In the genomic region with DNA sequence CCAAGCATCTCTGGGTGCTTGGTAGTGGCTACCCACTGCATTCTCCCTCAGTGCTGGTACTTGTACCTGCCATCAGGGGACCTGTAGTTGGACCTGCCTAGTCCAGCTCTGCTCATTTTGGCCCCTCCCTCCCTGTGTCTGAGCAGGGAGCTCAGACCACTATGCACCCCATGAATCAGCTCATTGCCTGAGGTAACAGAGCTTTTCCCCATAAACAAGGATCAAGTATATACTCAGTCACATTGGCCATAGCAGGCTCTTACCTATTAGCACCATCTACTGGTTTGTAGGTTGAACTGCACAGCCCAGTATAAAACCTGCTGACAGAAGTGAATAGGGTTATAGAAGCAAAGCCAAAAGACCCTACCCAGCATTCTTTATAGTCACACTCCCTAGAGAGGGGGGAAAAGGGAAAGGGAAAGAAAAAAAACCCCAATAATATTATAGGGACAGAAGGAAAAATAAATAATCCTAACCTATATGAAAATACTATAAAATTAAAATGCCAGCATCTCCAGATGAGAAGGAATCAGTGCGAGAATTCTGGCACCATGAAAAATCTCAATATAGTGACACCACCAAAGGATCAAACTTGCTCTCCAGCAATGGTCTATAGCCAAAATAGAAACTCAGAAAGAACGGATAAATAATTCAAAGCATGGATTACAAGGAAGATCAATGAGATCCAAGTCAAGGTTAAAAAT, we compare ENCODE assay signal across 8 cellular contexts. TPM values are rescaled to one million over a fixed set of nuclear protein-coding genes. Genes with fewer than 3 reads are reported as not detected.
DNase-seq lines count a peak whose midpoint lies in the region; ATAC-seq and TF ChIP-seq lines count a peak whose summit lies in the region.

No MANE protein-coding gene starts in this region.

- H3K4me1 ChIP-seq in adipocyte (ENCODE audit: control insufficient read depth, insufficient read depth, low read length), result peaks cover 6% of the 10 kb centered on the region
- H3K4me1 ChIP-seq in right cardiac atrium (ENCODE audit: control insufficient read depth, insufficient read depth, low read length), result no peaks in the 10 kb centered on the region

- H3K9me3 ChIP-seq in adipocyte (ENCODE audit: control insufficient read depth, low read length) (peaks cover 18% of the 10 kb centered on the region), right cardiac atrium (ENCODE audit: control insufficient read depth, low read length) (no peaks in the 10 kb centered on the region)

- H3K9ac ChIP-seq in adipocyte (ENCODE audit: low read length), result no peak overlapping the region

- H3K4me3 ChIP-seq in adipocyte (ENCODE audit: low read length) (no peak overlapping the region), right cardiac atrium (ENCODE audit: low read length) (no peak overlapping the region)

- WGBS in right cardiac atrium, result 82% methylated on average over 2 of the region's 2 CpGs

- H3K27me3 ChIP-seq in adipocyte (replicated peaks; ENCODE audit: control insufficient read depth, insufficient read depth, low read length), result no peaks in the 10 kb centered on the region
- no peaks in the 10 kb centered on the region for H3K27me3 ChIP-seq in right cardiac atrium (ENCODE audit: control insufficient read depth, insufficient read depth)

- intact Hi-C loops in right cardiac atrium (cut with DNase I), result loop anchor here in 3 of 4 donors (10.0 kb wide), 2 partner anchors 129 to 649 kb away; no protein-coding TSS in a partner anchor

- ATAC-seq in HG02973 (IDR thresholded peaks at IDR 0.05; ENCODE audit: unreplicated experiment) (peak; percentile 70), right cardiac atrium (peak; percentile 69 to 72), GM18511 (IDR thresholded peaks at IDR 0.05; ENCODE audit: unreplicated experiment) (no peak)

- peak; percentile 33 for DNase-seq in ELF-1 (ENCODE audit: low read depth, low spot score)
- peak; percentile 70 for DNase-seq in NOMO-1 treated with DMSO at 0.1 percent for 48 hours (lab: John Stamatoyannopoulos, UW; ENCODE audit: unreplicated experiment)
- DNase-seq in adipocyte (ENCODE audit: low read depth), result peak; percentile 63
- DNase-seq in right cardiac atrium, result no peak
- DNase-seq in stimulated activated CD4-positive, alpha-beta T cell treated with anti-CD3 and anti-CD28 coated beads, Interleukin-4, amount 100 ng/mL, for 24 hours, result peak; percentile 31

- H3K27ac ChIP-seq in 22Rv1 (no peak overlapping the region), right cardiac atrium (ENCODE audit: low read length) (no peak overlapping the region)

- peak; percentile 90 for TF ChIP-seq CTCF in 22Rv1 (IDR thresholded peaks at IDR 0.05)

- peaks cover 2% of the 10 kb centered on the region for H3K36me3 ChIP-seq in adipocyte (ENCODE audit: control insufficient read depth, insufficient read depth, low read length, severe bottlenecking)

RNA-seq across cellular contexts. Expression of a gene that starts 6.9 kb away (rescaled TPM):
- total RNA-seq in right cardiac atrium, result 1 to 10 TPM; 5.5 to 8.7 (median 6.7) TPM
- 4.1 TPM for polyA plus RNA-seq in right cardiac atrium

Comparison
In these comparisons a context has a peak if more than half of its experiments do, and no peak if none do; other contexts are left out.
1. DNase-seq: peak in ELF-1 (single experiment), NOMO-1 treated with DMSO at 0.1 percent for 48 hours (single experiment), adipocyte (single experiment) and stimulated activated CD4-positive, alpha-beta T cell treated with anti-CD3 and anti-CD28 coated beads, Interleukin-4, amount 100 ng/mL, for 24 hours (single experiment); none in right cardiac atrium (0 of 3).